7 cellular contexts compared by ENCODE assay signal in genomic region chr2:88766082-88766481, GRCh38.
DNase-seq lines count a peak whose midpoint lies in the region; ATAC-seq and TF ChIP-seq lines count a peak whose summit lies in the region.
"Not testable (repeated sequence)": the region's sequence is repeated elsewhere in the genome, so short reads cannot be mapped to it uniquely, and the experiment has no call there.

No MANE protein-coding gene starts in this region.

- not testable (repeated sequence) for H3K4me1 Mint-ChIP-seq in activated T-cell treated with anti-CD3 and anti-CD28 coated beads, Interleukin-2, amount 50 U/mL, for 24 hours (ENCODE audit: low read depth); mesothelial cell of epicardium

- in situ Hi-C loops in gastrocnemius medialis (cut with MboI; ENCODE audit: low sequenced_read_pairs in 4 of 4): not testable (repeated sequence)

- not testable (repeated sequence) for H4K20me1 ChIP-seq in OCI-LY7 (ENCODE audit: insufficient read depth, low read length)

- CTCF ChIA-PET in OCI-LY7 (lab: Charles Lee; ENCODE audit: unreplicated experiment): not testable (repeated sequence)

- peaks cover 56% of the 10 kb centered on the region for H3K36me3 ChIP-seq in OCI-LY7 (ENCODE audit: insufficient read depth, low read length)
- not testable (repeated sequence) for H3K36me3 ChIP-seq in breast epithelium, cardiac muscle cell, gastrocnemius medialis

- H3K36me3 Mint-ChIP-seq in activated T-cell treated with anti-CD3 and anti-CD28 coated beads, Interleukin-2, amount 50 U/mL, for 24 hours (ENCODE audit: low read depth); mesothelial cell of epicardium: not testable (repeated sequence)

- peaks cover 54% of the 10 kb centered on the region for H3K79me2 ChIP-seq in OCI-LY7 (ENCODE audit: insufficient read depth, low read depth, low read length)

- H3K27ac ChIP-seq in OCI-LY7 (ENCODE audit: low read depth, low read length, poor library complexity, severe bottlenecking): peak overlapping the region; percentile 86
- not testable (repeated sequence) for H3K27ac ChIP-seq in breast epithelium, cardiac muscle cell, gastrocnemius medialis

- peak overlapping the region; percentile 15; the same call in 1 of the 2 replicates for H2AFZ ChIP-seq in OCI-LY7 (ENCODE audit: low read length)

- not testable (repeated sequence) for TF ChIP-seq CTCF in GM12864 (IDR thresholded peaks at IDR 0.05; ENCODE audit: low read depth, low read length, missing control alignments); OCI-LY7 (conservative IDR thresholded peaks at IDR 0.05; ENCODE audit: low read length); breast epithelium (IDR thresholded peaks at IDR 0.05); cardiac muscle cell (IDR thresholded peaks at IDR 0.05; ENCODE audit: low read depth, low read length); mesothelial cell of epicardium (IDR thresholded peaks at IDR 0.05; ENCODE audit: unreplicated experiment); gastrocnemius medialis (IDR thresholded peaks at IDR 0.05 in 4 of 5, conservative IDR thresholded peaks at IDR 0.05 in 1 of 5)

- not testable (repeated sequence) for H3K9me3 Mint-ChIP-seq in activated T-cell treated with anti-CD3 and anti-CD28 coated beads, Interleukin-2, amount 50 U/mL, for 24 hours; mesothelial cell of epicardium

- peak overlapping the region; percentile 28 for H3K27ac Mint-ChIP-seq in activated T-cell treated with anti-CD3 and anti-CD28 coated beads, Interleukin-2, amount 50 U/mL, for 24 hours
- H3K27ac Mint-ChIP-seq in mesothelial cell of epicardium: not testable (repeated sequence)

- TF ChIP-seq POLR2A in breast epithelium (IDR thresholded peaks at IDR 0.05); gastrocnemius medialis (IDR thresholded peaks at IDR 0.05): not testable (repeated sequence)

- intact Hi-C loops in OCI-LY7 (cut with micrococcal nuclease; ENCODE audit: unreplicated experiment): loop anchor here (1.0 to 5.0 kb wide), 3 partner anchors 12 to 139 kb away; partner anchors contain the start of gene EIF2AK3
- intact Hi-C loops in breast epithelium (cut with DNase I; ENCODE audit: low total_unique reads); gastrocnemius medialis (cut with DNase I; ENCODE audit: low total_unique reads): not testable (repeated sequence)

- BruUV-seq in OCI-LY7 (replicated peaks; lab: Mats Ljungman, UMichigan): not testable (repeated sequence)

- peak overlapping the region; percentile 87 for H3K4me2 ChIP-seq in OCI-LY7 (ENCODE audit: low read length)

- H3K9me3 ChIP-seq in OCI-LY7 (ENCODE audit: low read length); breast epithelium; cardiac muscle cell (ENCODE audit: low read depth); gastrocnemius medialis: not testable (repeated sequence)

- peaks cover 35% of the 10 kb centered on the region for H3K27me3 Mint-ChIP-seq in activated T-cell treated with anti-CD3 and anti-CD28 coated beads, Interleukin-2, amount 50 U/mL, for 24 hours
- peaks cover 50% of the 10 kb centered on the region for H3K27me3 Mint-ChIP-seq in mesothelial cell of epicardium (ENCODE audit: low read depth)

- not testable (repeated sequence) for ATAC-seq in gastrocnemius medialis

- POLR2A ChIA-PET in OCI-LY7 (lab: Charles Lee): interaction anchor here (0.6 to 3.1 kb wide), 12 partner anchors 10 to 119 kb away, joined by 3 to 57 read pairs (median 3); no protein-coding TSS in a partner anchor

- not testable (repeated sequence) for H3K9me2 ChIP-seq in OCI-LY7 (ENCODE audit: insufficient read depth, low read length)

- H3K4me3 Mint-ChIP-seq in activated T-cell treated with anti-CD3 and anti-CD28 coated beads, Interleukin-2, amount 50 U/mL, for 24 hours: peak overlapping the region; percentile 73
- H3K4me3 Mint-ChIP-seq in mesothelial cell of epicardium: peak overlapping the region; percentile 41

- peaks cover 35% of the 10 kb centered on the region for H3K4me1 ChIP-seq in OCI-LY7 (ENCODE audit: insufficient read depth, low read length, poor library complexity, severe bottlenecking)
- H3K4me1 ChIP-seq in breast epithelium; cardiac muscle cell (ENCODE audit: low read depth); gastrocnemius medialis: not testable (repeated sequence)

- peak overlapping the region; percentile 60 for H3K4me3 ChIP-seq in GM12864 (ENCODE audit: low read depth, low read length)
- H3K4me3 ChIP-seq in OCI-LY7 (ENCODE audit: low read depth, low read length, poor library complexity, severe bottlenecking): peak overlapping the region; percentile 78
- peak overlapping the region; percentile 13 to 64 (median 41) for H3K4me3 ChIP-seq in breast epithelium
- H3K4me3 ChIP-seq in cardiac muscle cell: peak overlapping the region; percentile 18
- peak overlapping the region; percentile 28 to 50 (median 38) for H3K4me3 ChIP-seq in gastrocnemius medialis

- H3K27me3 ChIP-seq in breast epithelium: peaks cover 0 to 17% of the 10 kb centered on the region in 2 donors
- H3K27me3 ChIP-seq in cardiac muscle cell: peaks cover 38% of the 10 kb centered on the region
- H3K27me3 ChIP-seq in gastrocnemius medialis: peaks cover 11 to 23% (median 16%) of the 10 kb centered on the region in 3 donors

- not testable (repeated sequence) for DNase-seq in GM12864 (ENCODE audit: low read depth); OCI-LY7 (ENCODE audit: low spot score); activated T-cell treated with anti-CD3 and anti-CD28 coated beads, Interleukin-2, amount 50 U/mL, for 24 hours; breast epithelium (ENCODE audit: low spot score in 2 of 2); cardiac muscle cell (ENCODE audit: low read depth in 1 of 2, low spot score in 1 of 2); mesothelial cell of epicardium (ENCODE audit: low spot score in 2 of 2, unreplicated experiment in 2 of 2); gastrocnemius medialis

Comparison
In these comparisons a context has a peak if more than half of its experiments do, and no peak if none do; other contexts are left out.
1. H3K4me3 ChIP-seq: peak in every context shown above with its lines; median percentile 78 in OCI-LY7; 60 in GM12864; 41 in breast epithelium; 38 in gastrocnemius medialis; 18 in cardiac muscle cell.